8 cellular contexts compared by ENCODE assay signal in genomic region chr13:44306401-44307192, GRCh38.
A peak's percentile ranks its signal among the peaks of the same experiment; 100 is the strongest.
DNase-seq lines count a peak whose midpoint lies in the region; ATAC-seq and TF ChIP-seq lines count a peak whose summit lies in the region.

No MANE protein-coding gene starts in this region.

- peaks cover 0 to 11% (median 0%) of the 10 kb centered on the region in 4 donors for H3K4me1 ChIP-seq in Peyer's patch
- H3K4me1 ChIP-seq in neural progenitor cell: peaks cover 30% of the 10 kb centered on the region

- H3K27ac Mint-ChIP-seq in neural progenitor cell: peak overlapping the region; percentile 97
- H3K27ac Mint-ChIP-seq in natural killer cell: no peak overlapping the region

- H3K36me3 ChIP-seq in H7 (replicated peaks; ENCODE audit: control insufficient read depth, insufficient read depth, low read length) (no peaks in the 10 kb centered on the region), Peyer's patch (no peaks in the 10 kb centered on the region), neural progenitor cell (no peaks in the 10 kb centered on the region)

- peak overlapping the region; percentile 31 to 79 (median 53) for H3K27ac ChIP-seq in Peyer's patch
- no peak overlapping the region for H3K27ac ChIP-seq in neural progenitor cell

- no peak for TF ChIP-seq POLR2A in Peyer's patch (IDR thresholded peaks at IDR 0.05)

- H3K9me3 Mint-ChIP-seq in neural progenitor cell: peaks cover 2% of the 10 kb centered on the region
- no peaks in the 10 kb centered on the region for H3K9me3 Mint-ChIP-seq in natural killer cell

- intact Hi-C loops in natural killer cell (cut with micrococcal nuclease): no loop called here

- DNase-seq in H7 (peak; percentile 27), Peyer's patch (peak in 2 of 3 donors; percentile 52 to 55), fibroblast of peridontal ligament (ENCODE audit: extremely low read depth) (peak; percentile 96), neural progenitor cell (ENCODE audit: low spot score) (peak; percentile 52), cerebellum (ENCODE audit: low spot score) (no peak), natural killer cell (no peak)
- DNase-seq in central memory CD4-positive, alpha-beta T cell: no peak

- H3K4me1 Mint-ChIP-seq in neural progenitor cell (peaks cover 56% of the 10 kb centered on the region), natural killer cell (no peaks in the 10 kb centered on the region)

- H3K9ac ChIP-seq in neural progenitor cell: no peak overlapping the region

- no peaks in the 10 kb centered on the region for H3K79me2 ChIP-seq in neural progenitor cell (ENCODE audit: low read depth)

- ATAC-seq in HG03159 (IDR thresholded peaks at IDR 0.05; ENCODE audit: unreplicated experiment) (no peak), natural killer cell (no peak)

- H3K27me3 ChIP-seq in H7 (ENCODE audit: control insufficient read depth, insufficient read depth, low read length) (peaks cover 25% of the 10 kb centered on the region), Peyer's patch (no peaks in the 10 kb centered on the region), neural progenitor cell (peaks cover 23% of the 10 kb centered on the region)

- H3K36me3 Mint-ChIP-seq in neural progenitor cell (no peaks in the 10 kb centered on the region), natural killer cell (no peaks in the 10 kb centered on the region)

- H3K4me3 ChIP-seq in H7 (ENCODE audit: insufficient read depth, low read depth, low read length) (peak overlapping the region; percentile 8; the same call in 1 of the 2 replicates), Peyer's patch (no peak overlapping the region), neural progenitor cell (peak overlapping the region; percentile 33)

- peak overlapping the region; percentile 86 for H3K4me2 ChIP-seq in neural progenitor cell

- H2AFZ ChIP-seq in neural progenitor cell (replicated peaks): peak overlapping the region; percentile 65

- no peak for TF ChIP-seq CTCF in Peyer's patch (IDR thresholded peaks at IDR 0.05)
- TF ChIP-seq CTCF in neural progenitor cell (IDR thresholded peaks at IDR 0.05): no peak
- no peak for TF ChIP-seq CTCF in natural killer cell (IDR thresholded peaks at IDR 0.05)

- H3F3A ChIP-seq in neural progenitor cell (ENCODE audit: low read depth): peaks cover 21% of the 10 kb centered on the region

- no peaks in the 10 kb centered on the region for H4K20me1 ChIP-seq in neural progenitor cell (ENCODE audit: low read depth)

- H3K9me3 ChIP-seq in Peyer's patch (no peaks in the 10 kb centered on the region), neural progenitor cell (ENCODE audit: low read depth) (no peaks in the 10 kb centered on the region)

- H3K27me3 Mint-ChIP-seq in neural progenitor cell (ENCODE audit: insufficient read depth, low read depth): no peaks in the 10 kb centered on the region
- peaks cover 9 to 12% of the 10 kb centered on the region in 2 donors for H3K27me3 Mint-ChIP-seq in natural killer cell (ENCODE audit: low read depth in 2 of 2)

- H3K4me3 Mint-ChIP-seq in neural progenitor cell (peak overlapping the region; percentile 64), natural killer cell (no peak overlapping the region)

Comparison
In these comparisons a context has a peak if more than half of its experiments do, and no peak if none do; other contexts are left out.
1. DNase-seq: peak in H7 (single experiment), Peyer's patch (2 of 3), fibroblast of peridontal ligament (single experiment) and neural progenitor cell (single experiment); none in cerebellum (single experiment), natural killer cell (single experiment) and central memory CD4-positive, alpha-beta T cell (single experiment).
2. H3K4me3 ChIP-seq: peak in H7 (single experiment) and neural progenitor cell (single experiment); none in Peyer's patch (0 of 4).